8 cellular contexts compared by ENCODE assay signal in the genomic region with DNA sequence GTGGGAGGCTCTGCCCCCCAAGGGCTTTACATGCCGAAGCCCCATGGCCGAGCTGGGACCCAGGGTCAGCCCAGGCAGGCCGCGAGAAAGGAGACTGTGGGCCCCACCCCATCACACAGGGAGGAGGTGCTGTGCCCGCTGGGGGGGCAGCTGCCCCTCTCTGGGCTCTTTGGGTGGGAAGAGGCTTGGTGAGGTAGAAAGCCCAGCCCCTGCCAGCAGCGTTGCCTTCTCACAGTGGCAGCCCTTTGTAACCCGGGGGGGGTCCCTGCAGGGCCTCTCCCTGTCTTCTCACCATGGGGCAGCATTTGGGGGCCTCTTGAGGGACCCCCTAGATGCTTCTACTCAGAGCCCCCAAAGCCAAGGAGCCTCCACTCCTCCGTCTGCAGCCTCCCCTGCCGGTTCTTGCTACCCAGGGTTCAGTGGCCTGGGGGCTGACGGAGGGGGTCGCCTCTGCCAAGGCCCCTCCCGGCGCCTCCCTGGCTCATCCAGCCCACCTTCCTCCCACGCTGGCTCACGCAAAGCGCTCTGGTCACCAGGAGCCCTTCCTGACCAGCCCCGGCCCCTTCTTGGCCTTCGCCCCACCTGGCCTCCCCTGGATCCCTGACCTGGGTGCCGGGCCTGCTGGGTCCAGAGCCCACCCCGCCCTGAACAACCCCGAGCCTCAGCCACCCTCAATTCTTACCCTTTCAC.
DNase-seq lines count a peak whose midpoint lies in the region; ATAC-seq, FAIRE-seq and TF ChIP-seq lines count a peak whose summit lies in the region.
"Not testable (repeated sequence)": the region's sequence is repeated elsewhere in the genome, so short reads cannot be mapped to it uniquely, and the experiment has no call there.

No MANE protein-coding gene starts in this region.

- not testable (repeated sequence) for H3K36me3 ChIP-seq in Panc1 (ENCODE audit: control insufficient read depth, insufficient read depth, low read length); heart left ventricle; mucosa of stomach (ENCODE audit: control insufficient read depth, insufficient read depth, low read length)

- CTCF ChIA-PET in A549 (lab: Yijun Ruan, JAX); Panc1 (lab: Charles Lee): not testable (repeated sequence)

- H3K27me3 Mint-ChIP-seq in activated T-helper 17 cell treated with anti-CD3 and anti-CD28 coated beads, Interleukin-2, amount 50 U/mL, for 72 hours: not testable (repeated sequence)

- peak overlapping the region; percentile 59 for H3K4me2 ChIP-seq in A549

- H3K4me3 Mint-ChIP-seq in activated T-helper 17 cell treated with anti-CD3 and anti-CD28 coated beads, Interleukin-2, amount 50 U/mL, for 72 hours: peak overlapping the region; percentile 63

- ATAC-seq in A549: peak in 1 of 2 experiments; percentile 21; a peak in 2 of 6 replicates
- 0 out of 2 replicates have a peak, but pooled peaks have one; percentile 26 for ATAC-seq in Panc1
- not testable (repeated sequence) for ATAC-seq in activated T-helper 17 cell treated with anti-CD3 and anti-CD28 coated beads, Interleukin-2, amount 50 U/mL, for 72 hours (replicated peaks)
- ATAC-seq in heart left ventricle: peak in 1 of 4 donors; percentile 26

- H3K9ac ChIP-seq in mucosa of stomach (ENCODE audit: low read length): peak overlapping the region; percentile 22

- POLR2A ChIA-PET in A549 (lab: Yijun Ruan, JAX); Panc1 (lab: Charles Lee): not testable (repeated sequence)

- TF ChIP-seq EP300 in A549 (IDR thresholded peaks at IDR 0.05): not testable (repeated sequence)

- intact Hi-C loops in Panc1 (cut with micrococcal nuclease; ENCODE audit: unreplicated experiment); heart left ventricle (cut with DNase I): not testable (repeated sequence)

- not testable (repeated sequence) for H3K4me1 ChIP-seq in A549; Panc1 (ENCODE audit: control insufficient read depth, insufficient read depth, low read length); heart left ventricle; mucosa of stomach (ENCODE audit: control insufficient read depth, insufficient read depth, low read length)

- not testable (repeated sequence) for H3K27ac Mint-ChIP-seq in activated T-helper 17 cell treated with anti-CD3 and anti-CD28 coated beads, Interleukin-2, amount 50 U/mL, for 72 hours

- TF ChIP-seq RAD21 in A549 (conservative IDR thresholded peaks at IDR 0.05 in 1 of 2, IDR thresholded peaks at IDR 0.05 in 1 of 2): not testable (repeated sequence)

- BruUV-seq in Panc1 (replicated peaks; lab: Mats Ljungman, UMichigan): TSS peak; percentile 94

- 13% methylated on average over 7 of the region's 21 CpGs for WGBS in A549 (ENCODE audit: missing lambda C conversion rate)
- 16 to 36% methylated on average over 9 to 10 of the region's 21 CpGs; no CpG with 5 or more reads in 2 of the 4 donors for WGBS in heart left ventricle, 4 donors

- DNase-seq in A549 (ENCODE audit: low read depth in 1 of 2, low spot score in 1 of 2); HFF-Myc (ENCODE audit: extremely low read depth, low read depth); Panc1 (ENCODE audit: low read depth, low spot score); choroid plexus epithelial cell (ENCODE audit: low read depth): not testable (repeated sequence)
- peak in 1 of 5 donors; percentile 66 for DNase-seq in heart left ventricle

- not testable (repeated sequence) for H3K36me3 Mint-ChIP-seq in activated T-helper 17 cell treated with anti-CD3 and anti-CD28 coated beads, Interleukin-2, amount 50 U/mL, for 72 hours (ENCODE audit: low read depth)

- TF ChIP-seq CTCF in A549 (IDR thresholded peaks at IDR 0.05); HFF-Myc (IDR thresholded peaks at IDR 0.05; ENCODE audit: low read depth, low read length, missing control alignments); Panc1 (IDR thresholded peaks at IDR 0.05); choroid plexus epithelial cell (conservative IDR thresholded peaks at IDR 0.05; ENCODE audit: low read depth, low read length); heart left ventricle (IDR thresholded peaks at IDR 0.05): not testable (repeated sequence)

- H3K27me3 ChIP-seq in Panc1 (ENCODE audit: control insufficient read depth, insufficient read depth, low read length); heart left ventricle; mucosa of stomach (ENCODE audit: control insufficient read depth, insufficient read depth, low read length): not testable (repeated sequence)

- peak overlapping the region; percentile 41 for H3K4me3 ChIP-seq in A549
- peak overlapping the region; percentile 36 for H3K4me3 ChIP-seq in HFF-Myc (replicated peaks; ENCODE audit: low read depth, low read length)
- peak overlapping the region; percentile 36 to 48 for H3K4me3 ChIP-seq in Panc1 (ENCODE audit: low read depth in 2 of 2, low read length in 2 of 2)
- H3K4me3 ChIP-seq in choroid plexus epithelial cell (ENCODE audit: low read depth, low read length): peak overlapping the region; percentile 56
- H3K4me3 ChIP-seq in heart left ventricle: peak overlapping the region in 10 of 12 donors; percentile 27 to 63 (median 52)
- H3K4me3 ChIP-seq in mucosa of stomach (ENCODE audit: low read length): not testable (repeated sequence)
- H3K4me3 ChIP-seq in skin epidermis: peak overlapping the region; percentile 29 to 43 (median 33)

- FAIRE-seq in A549 (lab: Jason Lieb, UNC): not testable (repeated sequence)

- in situ Hi-C loops in Panc1 (cut with HindIII; ENCODE audit: low pct_unique_long_range_greater_than_20kb, low sequenced_read_pairs): not testable (repeated sequence)

- H3K27ac ChIP-seq in A549 (peak overlapping the region; percentile 65 to 74), heart left ventricle (peak overlapping the region in 3 of 12 donors; percentile 35 to 66 (median 37)), skin epidermis (peak overlapping the region in 7 of 21 experiments; percentile 10 to 62 (median 49))
- not testable (repeated sequence) for H3K27ac ChIP-seq in Panc1 (ENCODE audit: low read length)

- not testable (repeated sequence) for H3K9me3 ChIP-seq in A549; Panc1 (ENCODE audit: control insufficient read depth, insufficient read depth, low read depth, low read length); heart left ventricle; mucosa of stomach (ENCODE audit: control insufficient read depth, low read length)

- not testable (repeated sequence) for H3K9me3 Mint-ChIP-seq in activated T-helper 17 cell treated with anti-CD3 and anti-CD28 coated beads, Interleukin-2, amount 50 U/mL, for 72 hours

- TF ChIP-seq POLR2A in A549 (IDR thresholded peaks at IDR 0.05; ENCODE audit: low read length); heart left ventricle (IDR thresholded peaks at IDR 0.05): not testable (repeated sequence)

- not testable (repeated sequence) for H3K4me1 Mint-ChIP-seq in activated T-helper 17 cell treated with anti-CD3 and anti-CD28 coated beads, Interleukin-2, amount 50 U/mL, for 72 hours

TF ChIP-seq in A549, 52 proteins besides CTCF, POLR2A, EP300 and RAD21:
- TF ChIP-seq, protein P1, sequence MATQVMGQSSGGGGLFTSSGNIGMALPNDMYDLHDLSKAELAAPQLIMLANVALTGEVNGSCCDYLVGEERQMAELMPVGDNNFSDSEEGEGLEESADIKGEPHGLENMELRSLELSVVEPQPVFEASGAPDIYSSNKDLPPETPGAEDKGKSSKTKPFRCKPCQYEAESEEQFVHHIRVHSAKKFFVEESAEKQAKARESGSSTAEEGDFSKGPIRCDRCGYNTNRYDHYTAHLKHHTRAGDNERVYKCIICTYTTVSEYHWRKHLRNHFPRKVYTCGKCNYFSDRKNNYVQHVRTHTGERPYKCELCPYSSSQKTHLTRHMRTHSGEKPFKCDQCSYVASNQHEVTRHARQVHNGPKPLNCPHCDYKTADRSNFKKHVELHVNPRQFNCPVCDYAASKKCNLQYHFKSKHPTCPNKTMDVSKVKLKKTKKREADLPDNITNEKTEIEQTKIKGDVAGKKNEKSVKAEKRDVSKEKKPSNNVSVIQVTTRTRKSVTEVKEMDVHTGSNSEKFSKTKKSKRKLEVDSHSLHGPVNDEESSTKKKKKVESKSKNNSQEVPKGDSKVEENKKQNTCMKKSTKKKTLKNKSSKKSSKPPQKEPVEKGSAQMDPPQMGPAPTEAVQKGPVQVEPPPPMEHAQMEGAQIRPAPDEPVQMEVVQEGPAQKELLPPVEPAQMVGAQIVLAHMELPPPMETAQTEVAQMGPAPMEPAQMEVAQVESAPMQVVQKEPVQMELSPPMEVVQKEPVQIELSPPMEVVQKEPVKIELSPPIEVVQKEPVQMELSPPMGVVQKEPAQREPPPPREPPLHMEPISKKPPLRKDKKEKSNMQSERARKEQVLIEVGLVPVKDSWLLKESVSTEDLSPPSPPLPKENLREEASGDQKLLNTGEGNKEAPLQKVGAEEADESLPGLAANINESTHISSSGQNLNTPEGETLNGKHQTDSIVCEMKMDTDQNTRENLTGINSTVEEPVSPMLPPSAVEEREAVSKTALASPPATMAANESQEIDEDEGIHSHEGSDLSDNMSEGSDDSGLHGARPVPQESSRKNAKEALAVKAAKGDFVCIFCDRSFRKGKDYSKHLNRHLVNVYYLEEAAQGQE (IDR thresholded peaks at IDR 0.05): 0 out of 2 replicates have a peak, but pooled peaks have one; percentile 13
